8 cellular contexts compared by ENCODE assay signal in the genomic region with DNA sequence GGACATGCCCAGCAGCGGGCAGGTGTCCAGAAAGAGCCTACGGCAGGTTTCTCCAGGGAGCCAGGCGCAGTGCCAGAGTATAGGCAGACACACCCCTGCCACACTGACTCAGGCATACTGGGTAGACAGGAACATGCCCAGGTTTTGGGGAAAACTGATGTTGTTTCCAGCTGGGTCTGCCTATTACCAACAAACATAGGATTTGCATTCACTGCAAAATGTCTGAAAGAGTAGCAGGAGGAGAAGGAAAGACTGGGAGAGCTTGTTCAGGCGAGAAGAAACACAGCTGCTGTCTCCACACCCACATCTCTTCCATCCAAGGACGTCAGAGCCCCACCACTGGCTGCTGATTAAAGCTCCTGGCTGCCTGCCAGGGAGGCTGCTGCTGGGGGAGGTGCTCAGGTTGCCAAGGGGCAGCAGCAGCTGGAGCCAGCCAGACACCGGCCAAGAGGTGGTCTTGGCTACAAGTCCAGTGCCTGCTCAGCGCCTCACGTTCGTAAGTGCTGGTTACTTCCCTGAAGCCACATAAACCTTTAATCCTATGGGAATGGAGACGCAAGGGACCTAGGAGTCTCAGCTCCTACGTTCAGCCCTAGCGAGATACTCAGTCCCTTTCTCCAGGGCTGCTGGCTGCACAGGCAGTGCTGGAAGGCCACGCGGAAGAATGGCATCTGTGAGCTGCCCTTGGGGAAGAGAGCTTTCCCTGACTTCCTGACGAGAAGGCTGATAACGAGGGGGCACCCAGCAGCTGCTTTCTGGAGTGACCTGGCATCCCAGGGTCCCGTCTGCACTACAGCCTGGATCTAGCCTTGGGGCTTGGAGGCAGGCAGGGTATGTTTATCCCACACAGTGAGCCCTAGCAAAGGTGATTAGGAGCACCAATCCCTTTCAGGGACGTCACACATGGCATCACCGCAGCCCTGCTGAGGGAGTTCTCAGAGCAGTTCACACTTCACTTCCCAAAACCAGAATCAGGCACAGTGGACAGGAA. TPM values are rescaled to one million over a fixed set of nuclear protein-coding genes. Genes with fewer than 3 reads are reported as not detected.
DNase-seq lines count a peak whose midpoint lies in the region; ATAC-seq and TF ChIP-seq lines count a peak whose summit lies in the region.

No MANE protein-coding gene starts in this region.

- no peak for TF ChIP-seq CTCF in transverse colon (IDR thresholded peaks at IDR 0.05)

- in situ Hi-C loops in G401 (cut with HindIII; ENCODE audit: low sequenced_read_pairs) (no loop called here), transverse colon (cut with MboI; ENCODE audit: low pct_ligation_motif_present in 1 of 4, low pct_unique_long_range_greater_than_20kb in 1 of 4, low sequenced_read_pairs in 3 of 4) (loop anchor here (5.0 to 25.0 kb wide), 4 partner anchors 88 to 225 kb away; partner anchors contain the start of genes HSPA2 (in 1 of the 4) and PPP1R36 (in 1 of the 4))

- H3K4me3 ChIP-seq in muscle layer of colon (ENCODE audit: low read depth in 1 of 2, low read length in 2 of 2), result peak overlapping the region in 1 of 2 donors; percentile 26
- H3K4me3 ChIP-seq in transverse colon, result no peak overlapping the region

- peak overlapping the region; percentile 69 for H3K27ac ChIP-seq in epithelial cell of prostate
- H3K27ac ChIP-seq in muscle layer of colon (ENCODE audit: low read depth, low read length), result peak overlapping the region; percentile 73
- H3K27ac ChIP-seq in transverse colon, result peak overlapping the region; percentile 52 to 72 (median 66)

- no peak for TF ChIP-seq POLR2A in transverse colon (IDR thresholded peaks at IDR 0.05)

- intact Hi-C loops in transverse colon (cut with DNase I; ENCODE audit: low total_unique reads), result no loop called here

- H3K27me3 ChIP-seq in muscle layer of colon (ENCODE audit: control insufficient read depth in 1 of 2, insufficient read depth in 2 of 2, low read length in 2 of 2) (no peaks in the 10 kb centered on the region), transverse colon (no peaks in the 10 kb centered on the region)

- peak overlapping the region; percentile 27 for H3K9ac ChIP-seq in muscle layer of colon (ENCODE audit: low read length)

- ATAC-seq in GM19328 (IDR thresholded peaks at IDR 0.05; ENCODE audit: unreplicated experiment) (no peak), GM21447 (IDR thresholded peaks at IDR 0.05; ENCODE audit: unreplicated experiment) (no peak)

- DNase-seq in G401 (ENCODE audit: low spot score) (peak; percentile 86), NCI-H2107 treated with DMSO at 0.1 percent for 48 hours (lab: John Stamatoyannopoulos, UW; ENCODE audit: unreplicated experiment) (peak; percentile 90), epithelial cell of prostate (ENCODE audit: low read depth, low spot score) (peak; percentile 68), transverse colon (peak; percentile 85)
- DNase-seq in activated CD4-positive, alpha-beta T cell treated with anti-CD3 and anti-CD28 coated beads for 48 hours, result peak; percentile 50

- 30% methylated on average over 19 of the region's 19 CpGs; no CpG with 5 or more reads in 1 of the 2 donors for WGBS in transverse colon (ENCODE audit: low coverage in 1 of 2), 2 donors

- no peak for TF ChIP-seq EP300 in transverse colon (IDR thresholded peaks at IDR 0.05; ENCODE audit: low read depth)

- no peaks in the 10 kb centered on the region for H3K9me3 ChIP-seq in muscle layer of colon (ENCODE audit: low read length)
- no peaks in the 10 kb centered on the region for H3K9me3 ChIP-seq in transverse colon

- H3K36me3 ChIP-seq in muscle layer of colon (ENCODE audit: insufficient read depth, low read length) (no peaks in the 10 kb centered on the region), transverse colon (no peaks in the 10 kb centered on the region)

- H3K4me1 ChIP-seq in muscle layer of colon (ENCODE audit: insufficient read depth, low read length), result peaks cover 57% of the 10 kb centered on the region
- H3K4me1 ChIP-seq in transverse colon, result peaks cover 33 to 56% (median 44%) of the 10 kb centered on the region in 4 donors

RNA-seq across cellular contexts. Expression of gene PLEKHG3, which starts 58.1 kb away (rescaled TPM):
- 5.2 and 6.7 TPM in 2 replicates for total RNA-seq in G401 (2014; rRNA removed; shearing (Covaris generic))
- total RNA-seq in transverse colon, result 100 to 1,000 TPM in 2 of 4 donors, 10 to 100 TPM in 2; 58.1 to 273 (median 94.7) TPM
